In the genomic region with DNA sequence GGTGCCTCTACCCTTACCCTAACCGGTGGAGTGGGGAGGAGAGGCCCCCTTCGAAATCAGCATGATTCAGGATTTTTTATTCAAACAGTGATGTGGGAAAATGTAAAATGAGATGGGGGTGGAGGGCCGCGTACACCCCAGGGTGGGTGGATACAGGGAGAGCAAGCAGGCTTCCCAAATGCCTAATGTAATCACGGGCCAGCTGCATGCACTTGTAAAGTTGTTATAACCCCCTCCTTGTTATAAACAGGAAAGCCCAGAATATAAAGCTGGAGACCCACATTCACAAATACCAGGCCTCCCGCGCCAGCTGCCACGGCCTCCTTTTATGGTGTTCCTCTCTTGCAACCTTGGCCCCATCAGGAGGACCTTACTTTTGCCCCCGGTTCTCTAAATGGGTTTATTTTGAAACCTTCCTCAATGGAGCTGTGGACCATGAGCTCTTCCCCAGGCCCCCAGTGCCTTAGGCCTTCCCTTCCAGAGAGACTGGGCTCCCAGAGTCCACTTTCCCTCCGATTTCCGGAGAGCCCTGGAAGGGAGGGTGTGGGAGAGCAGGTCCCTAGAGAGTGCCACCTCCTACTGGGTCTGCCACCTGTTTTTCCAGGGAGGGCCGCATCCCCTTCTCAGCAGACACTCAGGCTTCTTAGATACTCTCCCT, we compare ENCODE assay signal across 11 cellular contexts. TPM values are rescaled to one million over a fixed set of nuclear protein-coding genes. Genes with fewer than 3 reads are reported as not detected.
A peak's percentile ranks its signal among the peaks of the same experiment; 100 is the strongest.
DNase-seq lines count a peak whose midpoint lies in the region; ATAC-seq and TF ChIP-seq lines count a peak whose summit lies in the region.
"Had no signal": no experiment of that assay in that cellular context is flagged by ENCODE, and none has a peak within 500 bp of the region (broad histone marks: within the 10 kb centered on the region; RNA-seq: fewer than 3 reads in every experiment).

No MANE protein-coding gene starts in this region.

- H3K27ac Mint-ChIP-seq in nephron: peak overlapping the region; percentile 92 to 98 (median 97)

- no peak for ATAC-seq in body of pancreas

- no peak overlapping the region for H3K27ac ChIP-seq in body of pancreas
- H3K27ac ChIP-seq: SK-N-MC had no signal

- in situ Hi-C loops in GM13977 (cut with MboI; ENCODE audit: low pct_unique_long_range_greater_than_20kb, low sequenced_read_pairs, unreplicated experiment): no loop called here

- peaks cover 0 to 40% of the 10 kb centered on the region in 2 donors for H3K27me3 ChIP-seq in body of pancreas

- peaks cover 26% of the 10 kb centered on the region for H3K36me3 Mint-ChIP-seq in nephron (ENCODE audit: low read depth)

- peaks cover 24% of the 10 kb centered on the region for H3K4me1 ChIP-seq in body of pancreas

- no peaks in the 10 kb centered on the region for H3K9me3 Mint-ChIP-seq in nephron

- peaks cover 96% of the 10 kb centered on the region for H3K27me3 Mint-ChIP-seq in nephron (ENCODE audit: low read depth)

- peak overlapping the region; percentile 87 to 92 (median 91) for H3K4me3 Mint-ChIP-seq in nephron

- intact Hi-C loops in body of pancreas (cut with DNase I): no loop called here

- no peak for TF ChIP-seq POLR2A in body of pancreas (IDR thresholded peaks at IDR 0.05)

- no peak for TF ChIP-seq CTCF in AG10803 (conservative IDR thresholded peaks at IDR 0.05; ENCODE audit: low read length)
- no peak for TF ChIP-seq CTCF in epithelial cell of esophagus (IDR thresholded peaks at IDR 0.05; ENCODE audit: insufficient read depth, low read depth, low read length, missing control alignments)
- TF ChIP-seq CTCF in nephron (IDR thresholded peaks at IDR 0.05; ENCODE audit: unreplicated experiment in 3 of 3): no peak
- TF ChIP-seq CTCF in GM13977 (IDR thresholded peaks at IDR 0.05; ENCODE audit: extremely low read depth, insufficient read depth, missing control alignments): no peak
- no peak for TF ChIP-seq CTCF in body of pancreas (IDR thresholded peaks at IDR 0.05)

- no peaks in the 10 kb centered on the region for H3K36me3 ChIP-seq in body of pancreas (replicated peaks in 1 of 2; ENCODE audit: insufficient read depth in 1 of 2, low read depth in 2 of 2)

- WGBS in body of pancreas, 2 donors: 25 to 39% methylated on average over 12 of the region's 12 CpGs

- H3K4me3 ChIP-seq in AG10803 (ENCODE audit: low read length) (peak overlapping the region; percentile 71), epithelial cell of esophagus (ENCODE audit: low read length) (peak overlapping the region; percentile 61), body of pancreas (no peak overlapping the region)
- H3K4me3 ChIP-seq: SK-N-MC had no signal

- DNase-seq in AG10803 (ENCODE audit: low read depth) (no peak), NCI-H2171 (lab: John Stamatoyannopoulos, UW) (peak; percentile 80), epithelial cell of esophagus (ENCODE audit: low read depth) (no peak), GM13977 (ENCODE audit: low spot score) (no peak), body of pancreas (no peak), hypothalamus (lab: John Stamatoyannopoulos, UW) (no peak)
- DNase-seq in NK-92 treated with Interleukin-12 subunit alpha and Interleukin-12 subunit beta, amount 100 ng/mL, for 24 hours (lab: John Stamatoyannopoulos, UW): no peak
- DNase-seq: cerebellar nuclear complex, NCI-H2029 had no signal

- no peaks in the 10 kb centered on the region for H3K9me3 ChIP-seq in body of pancreas

- H3K4me1 Mint-ChIP-seq in nephron: peaks cover 65% of the 10 kb centered on the region

RNA-seq across cellular contexts. Expression of gene FOXL1, which starts 0.9 kb away (rescaled TPM):
- under 1 TPM in 1 of 2 donors, not detected in 1; 0.52 TPM for total RNA-seq in body of pancreas

RNA-seq across cellular contexts. Expression of gene FOXC2, which starts 10.8 kb away (rescaled TPM):
- under 1 TPM; 0.66 to 0.78 TPM for total RNA-seq in body of pancreas

RNA-seq across cellular contexts. Expression of gene MTHFSD, which starts 22.4 kb away (rescaled TPM):
- 10 to 100 TPM; 16.9 to 35.6 TPM for total RNA-seq in body of pancreas

Comparison
In these comparisons a context has a peak if more than half of its experiments do, and no peak if none do; other contexts are left out.
1. H3K4me3 ChIP-seq: peak in AG10803 (single experiment) and epithelial cell of esophagus (single experiment); none in body of pancreas (0 of 2).